Comparison of ENCODE assay signal across 8 cellular contexts in genomic region chr11:61587541-61587941, GRCh38. TPM values are rescaled to one million over a fixed set of nuclear protein-coding genes. Genes with fewer than 3 reads are reported as not detected.
DNase-seq lines count a peak whose midpoint lies in the region; ATAC-seq and TF ChIP-seq lines count a peak whose summit lies in the region.

No MANE protein-coding gene starts in this region.

- no peaks in the 10 kb centered on the region for H3K36me3 ChIP-seq in HUES48 (ENCODE audit: control insufficient read depth, insufficient read depth, low read length)
- no peaks in the 10 kb centered on the region for H3K36me3 ChIP-seq in body of pancreas (replicated peaks in 1 of 2; ENCODE audit: insufficient read depth in 1 of 2, low read depth in 2 of 2)
- H3K36me3 ChIP-seq in stomach smooth muscle (ENCODE audit: control insufficient read depth in 2 of 2, insufficient read depth in 2 of 2, low read length in 2 of 2) = no peaks in the 10 kb centered on the region

- TF ChIP-seq CTCF in 22Rv1 (IDR thresholded peaks at IDR 0.05) (no peak), body of pancreas (IDR thresholded peaks at IDR 0.05) (no peak)

- ATAC-seq in body of pancreas (peak; percentile 61), GM21367 (IDR thresholded peaks at IDR 0.05; ENCODE audit: unreplicated experiment) (no peak)

- H3K9me3 ChIP-seq in HUES48 (ENCODE audit: control insufficient read depth, insufficient read depth, low read length) (no peaks in the 10 kb centered on the region), body of pancreas (no peaks in the 10 kb centered on the region), stomach smooth muscle (ENCODE audit: control insufficient read depth in 2 of 2, low read length in 2 of 2) (no peaks in the 10 kb centered on the region)

- H3K4me1 ChIP-seq in HUES48 (ENCODE audit: control insufficient read depth, insufficient read depth, low read length) (peaks cover 20% of the 10 kb centered on the region), body of pancreas (peaks cover 23% of the 10 kb centered on the region), stomach smooth muscle (ENCODE audit: control insufficient read depth, insufficient read depth, low read length) (peaks cover 14% of the 10 kb centered on the region)

- H3K27me3 ChIP-seq in HUES48 (ENCODE audit: control insufficient read depth, insufficient read depth, low read length) = peaks cover 38% of the 10 kb centered on the region
- H3K27me3 ChIP-seq in body of pancreas = no peaks in the 10 kb centered on the region
- peaks cover 6% of the 10 kb centered on the region in 2 donors for H3K27me3 ChIP-seq in stomach smooth muscle (ENCODE audit: control insufficient read depth in 1 of 2, insufficient read depth in 2 of 2, low read length in 2 of 2)

- H3K27ac ChIP-seq in 22Rv1 (peak overlapping the region; percentile 64), HUES48 (ENCODE audit: low read depth, low read length) (peak overlapping the region; percentile 78), body of pancreas (peak overlapping the region; percentile 5 to 54 (median 24)), stomach smooth muscle (ENCODE audit: low read length) (no peak overlapping the region)

- TF ChIP-seq POLR2A in body of pancreas (IDR thresholded peaks at IDR 0.05) = no peak

- intact Hi-C loops in body of pancreas (cut with DNase I) = loop anchor here (5.0 kb wide), 1 partner anchor 45 kb away; no protein-coding TSS in a partner anchor

- DNase-seq in body of pancreas = peak; percentile 33 to 62 (median 50)
- DNase-seq in iris pigment epithelial cell (ENCODE audit: low read depth) = peak; percentile 33
- no peak for DNase-seq in DMS114 treated with DMSO at 0.1 percent for 48 hours (lab: John Stamatoyannopoulos, UW; ENCODE audit: unreplicated experiment)
- DNase-seq in NCI-H2029 (lab: John Stamatoyannopoulos, UW) = no peak

- WGBS in body of pancreas, 2 donors = 2% methylated on average over 41 of the region's 41 CpGs; no CpG with 5 or more reads in 1 of the 2 donors

- H3K9ac ChIP-seq in HUES48 (ENCODE audit: low read depth, low read length) (no peak overlapping the region), stomach smooth muscle (ENCODE audit: low read length in 2 of 2) (peak overlapping the region in 1 of 2 donors; percentile 3)

- H3K4me3 ChIP-seq in HUES48 (ENCODE audit: low read depth, low read length) (peak overlapping the region; percentile 66), body of pancreas (peak overlapping the region in 1 of 2 donors; percentile 4), stomach smooth muscle (ENCODE audit: low read length in 2 of 2) (peak overlapping the region; percentile 40 to 70)

RNA-seq across cellular contexts. Expression of gene SYT7, which starts 6.7 kb away (rescaled TPM):
- total RNA-seq in body of pancreas = 10 to 100 TPM in 1 of 2 donors, 1 to 10 TPM in 1; 8.6 to 12.2 TPM

Comparison
In these comparisons a context has a peak if more than half of its experiments do, and no peak if none do; other contexts are left out.
1. DNase-seq: peak in body of pancreas (4 of 4) and iris pigment epithelial cell (single experiment); none in DMS114 treated with DMSO at 0.1 percent for 48 hours (single experiment) and NCI-H2029 (single experiment).